ENCODE assay signal across 8 cellular contexts in genomic region chr19:10568826-10569651, GRCh38. TPM values are rescaled to one million over a fixed set of nuclear protein-coding genes. Genes with fewer than 3 reads are reported as not detected.
A peak's percentile ranks its signal among the peaks of the same experiment; 100 is the strongest.
DNase-seq lines count a peak whose midpoint lies in the region; TF ChIP-seq lines count a peak whose summit lies in the region.

CDKN2D (minus strand) TSS chr19:10568979; CDS start chr19:10568653, 326 bp downstream.

- peak within 1 kb of the TSS; percentile 96 for H3K4me3 Mint-ChIP-seq in neural crest cell

- H3K27ac Mint-ChIP-seq in neural crest cell (ENCODE audit: unreplicated experiment): peak within 1 kb of the TSS; percentile 96

- no peak for TF ChIP-seq CTCF in MM.1S (IDR thresholded peaks at IDR 0.05; ENCODE audit: low read length)
- peak; percentile 22 for TF ChIP-seq CTCF in fibroblast of villous mesenchyme (IDR thresholded peaks at IDR 0.05; ENCODE audit: insufficient read depth, low read depth, low read length)
- peak; percentile 33 for TF ChIP-seq CTCF in neural crest cell (conservative IDR thresholded peaks at IDR 0.05)

- in situ Hi-C loops in G401 (cut with HindIII; ENCODE audit: low sequenced_read_pairs) (no loop called here), HAP-1 (cut with MboI; ENCODE audit: low sequenced_read_pairs) (no loop called here)

- H3K27ac ChIP-seq in MM.1S (ENCODE audit: low read length): peak within 1 kb of the TSS; percentile 85
- H3K27ac ChIP-seq in stomach smooth muscle (ENCODE audit: low read length): no peak within 1 kb of the TSS

- H3K4me2 ChIP-seq in MM.1S (ENCODE audit: low read depth, low read length): peak within 1 kb of the TSS; percentile 90

- peak within 1 kb of the TSS; percentile 88 for H3K9ac ChIP-seq in MM.1S (ENCODE audit: low read length)
- H3K9ac ChIP-seq in stomach smooth muscle (ENCODE audit: low read length in 2 of 2): peak within 1 kb of the TSS; percentile 36 to 45

- peaks cover 20% of the 10 kb centered on the region for H3F3A ChIP-seq in MM.1S (ENCODE audit: insufficient read depth, low read length)

- peaks cover 22% of the 10 kb centered on the region for H3K79me2 ChIP-seq in MM.1S (ENCODE audit: low read length)

- 0 out of 2 replicates have a peak, but pooled peaks cover 5% of the 10 kb centered on the region for H4K20me1 ChIP-seq in MM.1S (ENCODE audit: insufficient read depth, low read length)

- no peaks in the 10 kb centered on the region for H3K9me3 Mint-ChIP-seq in neural crest cell

- DNase-seq in G401 (ENCODE audit: low spot score): peak; percentile 99
- DNase-seq in HAP-1 (ENCODE audit: low spot score in 2 of 2): peak; percentile 95 to 100
- peak; percentile 100 for DNase-seq in MM.1S
- DNase-seq in SIG-M5 (lab: John Stamatoyannopoulos, UW): peak; percentile 88
- peak; percentile 100 for DNase-seq in activated gamma-delta T cell (lab: John Stamatoyannopoulos, UW)
- DNase-seq in fibroblast of villous mesenchyme (ENCODE audit: low read depth): peak; percentile 100
- peak; percentile 100 for DNase-seq in neural crest cell (ENCODE audit: low read depth, low spot score)

- H3K27me3 ChIP-seq in HAP-1 (ENCODE audit: low read depth) (no peaks in the 10 kb centered on the region), MM.1S (replicated peaks; ENCODE audit: insufficient read depth, low read length) (no peaks in the 10 kb centered on the region), stomach smooth muscle (ENCODE audit: control insufficient read depth in 1 of 2, insufficient read depth in 2 of 2, low read length in 2 of 2) (no peaks in the 10 kb centered on the region)

- peak within 1 kb of the TSS; percentile 73 for H2AFZ ChIP-seq in MM.1S (ENCODE audit: low read length)

- H3K9me2 ChIP-seq in MM.1S (replicated peaks; ENCODE audit: insufficient read depth, low read length): no peaks in the 10 kb centered on the region

- H3K27me3 Mint-ChIP-seq in neural crest cell (ENCODE audit: low read depth): peaks cover 4% of the 10 kb centered on the region

- H3K4me1 Mint-ChIP-seq in neural crest cell: peaks cover 50% of the 10 kb centered on the region

- H3K4me1 ChIP-seq in HAP-1 (peaks cover 24% of the 10 kb centered on the region), MM.1S (ENCODE audit: low read length) (peaks cover 27% of the 10 kb centered on the region), stomach smooth muscle (ENCODE audit: control insufficient read depth, insufficient read depth, low read length) (peaks cover 37% of the 10 kb centered on the region)

- H3K36me3 ChIP-seq in HAP-1 (replicated peaks) (peaks cover 12% of the 10 kb centered on the region), MM.1S (replicated peaks; ENCODE audit: insufficient read depth, low read length) (no peaks in the 10 kb centered on the region), stomach smooth muscle (ENCODE audit: control insufficient read depth in 2 of 2, insufficient read depth in 2 of 2, low read length in 2 of 2) (no peaks in the 10 kb centered on the region)

- H3K4me3 ChIP-seq in HAP-1 (peak within 1 kb of the TSS; percentile 49), MM.1S (ENCODE audit: low read length) (peak within 1 kb of the TSS; percentile 75), fibroblast of villous mesenchyme (ENCODE audit: low read depth, low read length) (peak within 1 kb of the TSS; percentile 72), stomach smooth muscle (ENCODE audit: low read length in 2 of 2) (peak within 1 kb of the TSS; percentile 71 to 77)

- H3K36me3 Mint-ChIP-seq in neural crest cell (ENCODE audit: low read depth): no peaks in the 10 kb centered on the region

- H3K9me3 ChIP-seq in HAP-1 (no peaks in the 10 kb centered on the region), MM.1S (replicated peaks; ENCODE audit: insufficient read depth, low read length) (no peaks in the 10 kb centered on the region), stomach smooth muscle (ENCODE audit: control insufficient read depth in 2 of 2, low read length in 2 of 2) (no peaks in the 10 kb centered on the region)

RNA-seq across cellular contexts. Expression of gene CDKN2D, which starts in this region (rescaled TPM):
- 12.4 and 15.6 TPM in 2 replicates for total RNA-seq in G401 (2014; rRNA removed; shearing (Covaris generic))
- 6.0 and 6.1 TPM in 2 replicates for total RNA-seq in fibroblast of villous mesenchyme
- 8.7 and 9.5 TPM in 2 replicates for total RNA-seq in neural crest cell
